ENCODE assay signal across 8 cellular contexts in genomic region chr5:113336975-113337374, GRCh38.
A peak's percentile ranks its signal among the peaks of the same experiment; 100 is the strongest.
DNase-seq lines count a peak whose midpoint lies in the region; ATAC-seq, FAIRE-seq and TF ChIP-seq lines count a peak whose summit lies in the region.

No MANE protein-coding gene starts in this region.

- TF ChIP-seq POLR2A in prostate gland (IDR thresholded peaks at IDR 0.05) = no peak

- TF ChIP-seq CTCF in AG10803 (conservative IDR thresholded peaks at IDR 0.05; ENCODE audit: low read length) (peak; percentile 48), Panc1 (IDR thresholded peaks at IDR 0.05) (peak; percentile 58), prostate gland (IDR thresholded peaks at IDR 0.05) (peak in 1 of 4 experiments; percentile 13)

- H3K27me3 ChIP-seq in H7 (ENCODE audit: control insufficient read depth, insufficient read depth, low read length) (no peaks in the 10 kb centered on the region), Panc1 (ENCODE audit: control insufficient read depth, insufficient read depth, low read length) (no peaks in the 10 kb centered on the region; the same call in 1 of the 2 replicates), prostate gland (replicated peaks; ENCODE audit: insufficient read depth) (no peaks in the 10 kb centered on the region)

- H3K27ac ChIP-seq in Panc1 (ENCODE audit: low read length) (no peak overlapping the region), prostate gland (peak overlapping the region in 1 of 2 donors; percentile 28)

- POLR2A ChIA-PET in Panc1 (lab: Charles Lee) = no interaction called here

- no peak overlapping the region for H3K4me3 ChIP-seq in AG10803 (ENCODE audit: low read length)
- no peak overlapping the region for H3K4me3 ChIP-seq in H7 (ENCODE audit: insufficient read depth, low read depth, low read length)
- no peak overlapping the region for H3K4me3 ChIP-seq in Panc1 (ENCODE audit: low read depth in 2 of 2, low read length in 2 of 2)
- no peak overlapping the region for H3K4me3 ChIP-seq in prostate gland

- intact Hi-C loops in Panc1 (cut with micrococcal nuclease; ENCODE audit: unreplicated experiment) = loop anchor here (5.0 kb wide), 2 partner anchors 175 to 270 kb away; partner anchors contain the start of gene YTHDC2
- intact Hi-C loops in prostate gland (cut with DNase I) = loop anchor here (5.0 kb wide), 1 partner anchor 175 kb away; the partner anchor contains the start of gene YTHDC2

- H3K4me1 ChIP-seq in Panc1 (ENCODE audit: control insufficient read depth, insufficient read depth, low read length) (no peaks in the 10 kb centered on the region), prostate gland (replicated peaks) (no peaks in the 10 kb centered on the region)

- H3K36me3 ChIP-seq in H7 (replicated peaks; ENCODE audit: control insufficient read depth, insufficient read depth, low read length) = no peaks in the 10 kb centered on the region
- H3K36me3 ChIP-seq in Panc1 (ENCODE audit: control insufficient read depth, insufficient read depth, low read length) = no peaks in the 10 kb centered on the region
- H3K36me3 ChIP-seq in prostate gland = no peaks in the 10 kb centered on the region

- BruUV-seq in Panc1 (replicated peaks; lab: Mats Ljungman, UMichigan) = no TSS peak

- in situ Hi-C loops in Panc1 (cut with HindIII; ENCODE audit: low pct_unique_long_range_greater_than_20kb, low sequenced_read_pairs) = no loop called here

- 56% methylated on average over 4 of the region's 4 CpGs for WGBS in prostate gland

- ATAC-seq in Panc1 (peak; percentile 84), HG03565 (IDR thresholded peaks at IDR 0.05; ENCODE audit: unreplicated experiment) (no peak), HG02623 (IDR thresholded peaks at IDR 0.05; ENCODE audit: unreplicated experiment) (no peak)

- peak; percentile 43 for DNase-seq in AG10803 (ENCODE audit: low read depth)
- peak; percentile 6 for DNase-seq in H7
- DNase-seq in Panc1 (ENCODE audit: low read depth, low spot score) = no peak
- DNase-seq in fibroblast of gingiva (ENCODE audit: low read depth) = peak; percentile 55
- peak; percentile 26 for DNase-seq in prostate gland (ENCODE audit: low spot score)
- DNase-seq in GM19239 (ENCODE audit: insufficient read length, low spot score) = no peak

- H3K9me3 ChIP-seq in Panc1 (ENCODE audit: control insufficient read depth, insufficient read depth, low read depth, low read length) (no peaks in the 10 kb centered on the region), prostate gland (no peaks in the 10 kb centered on the region)

- FAIRE-seq in GM19239 (lab: Jason Lieb, UNC) = no peak

- CTCF ChIA-PET in Panc1 (lab: Charles Lee) = interaction anchor here (0.6 to 1.5 kb wide), 4 partner anchors 9 to 553 kb away, joined by 3 to 6 read pairs (median 3); no protein-coding TSS in a partner anchor

Comparison
In these comparisons a context has a peak if more than half of its experiments do, and no peak if none do; other contexts are left out.
1. DNase-seq: peak in AG10803 (single experiment), H7 (single experiment), fibroblast of gingiva (single experiment) and prostate gland (single experiment); none in Panc1 (single experiment) and GM19239 (single experiment).